ENCODE assay signal across 1 cellular context in the genomic region with DNA sequence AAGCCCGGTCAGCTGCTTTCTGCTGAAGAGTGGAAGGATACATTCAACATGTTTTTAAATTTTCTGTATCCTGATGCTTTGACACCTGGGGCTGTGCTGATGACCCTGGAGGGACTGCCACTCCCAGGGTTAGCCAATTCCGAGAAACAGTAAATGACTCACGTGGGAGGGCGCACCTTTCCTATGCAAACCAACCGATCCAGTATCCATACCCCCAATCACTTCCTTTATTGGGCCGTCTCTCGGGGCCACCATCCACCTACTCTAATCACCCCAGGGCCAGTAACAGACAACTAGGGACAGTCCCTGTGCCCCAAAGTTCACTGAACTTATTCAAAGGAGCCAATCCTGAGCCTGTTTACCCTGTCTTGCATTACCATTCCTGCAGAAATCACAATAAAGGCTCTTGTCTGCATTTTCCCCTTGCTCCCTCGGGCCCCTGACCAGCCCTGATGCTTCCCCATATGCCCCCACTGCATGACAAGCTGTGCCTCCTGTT.
TF ChIP-seq lines count a peak whose summit lies in the region.

No MANE protein-coding gene starts in this region.

TF ChIP-seq in H1, 55 proteins besides CTCF, POLR2A, EP300 and RAD21:
- no peak for TF ChIP-seq RNF2 (IDR thresholded peaks at IDR 0.05; ENCODE audit: borderline replicate concordance, low read depth, low read length, missing control alignments, poor library complexity, severe bottlenecking)
- no peak for TF ChIP-seq SP2 (IDR thresholded peaks at IDR 0.05; ENCODE audit: low read length)
- TF ChIP-seq SIRT6 (IDR thresholded peaks at IDR 0.05; ENCODE audit: low read length) = no peak
